12 cellular contexts compared by ENCODE assay signal in genomic region chr11:126925321-126926093, GRCh38.
DNase-seq lines count a peak whose midpoint lies in the region; TF ChIP-seq lines count a peak whose summit lies in the region.
"Had no signal": no experiment of that assay in that cellular context is flagged by ENCODE, and none has a peak within 500 bp of the region (broad histone marks: within the 10 kb centered on the region; RNA-seq: fewer than 3 reads in every experiment).

No MANE protein-coding gene starts in this region.

- no peak overlapping the region for H3K4me2 ChIP-seq in H9 (ENCODE audit: insufficient read depth, insufficient read length, low read length)

- no peak overlapping the region for H4K5ac ChIP-seq in H9 (ENCODE audit: insufficient read length, low read depth, low read length)

- no peak for TF ChIP-seq EP300 in esophagus muscularis mucosa (IDR thresholded peaks at IDR 0.05)

- H3K9me3 Mint-ChIP-seq in H9 = peaks cover 0 to 3% of the 10 kb centered on the region in 2 experiments; a peak in 1 of 5 replicates
- peaks cover 0 to 5% (median 0%) of the 10 kb centered on the region in 5 experiments for H3K9me3 Mint-ChIP-seq in brain
- H3K9me3 Mint-ChIP-seq: activated CD4-positive, alpha-beta T cell treated with anti-CD3 and anti-CD28 coated beads, Interleukin-2, amount 10 ng/mL, durations not matched to agents 24 days and 14 days had no signal

- peaks cover 2% of the 10 kb centered on the region for H3K27me3 Mint-ChIP-seq in H9 (ENCODE audit: low read depth)
- H3K27me3 Mint-ChIP-seq in brain = no peaks in the 10 kb centered on the region
- H3K27me3 Mint-ChIP-seq: activated CD4-positive, alpha-beta T cell treated with anti-CD3 and anti-CD28 coated beads, Interleukin-2, amount 10 ng/mL, durations not matched to agents 24 days and 14 days had no signal

- no peak overlapping the region for H2AK5ac ChIP-seq in H9 (ENCODE audit: insufficient read length, low read length)

- no peak overlapping the region for H2BK120ac ChIP-seq in H9 (ENCODE audit: low read depth, low read length, poor library complexity, severe bottlenecking)

- H3K4me3 ChIP-seq in esophagus muscularis mucosa (no peak overlapping the region), SJCRH30 (no peak overlapping the region)
- H3K4me3 ChIP-seq: gastrocnemius medialis had no signal

- no peak overlapping the region for H2BK5ac ChIP-seq in H9 (ENCODE audit: insufficient read length, low read length)

- H2BK20ac ChIP-seq in H9 (ENCODE audit: low read depth, low read length, poor library complexity, severe bottlenecking) = no peak overlapping the region

- no peaks in the 10 kb centered on the region for H3K4me1 ChIP-seq in H9 (ENCODE audit: insufficient read depth, low read length)
- no peaks in the 10 kb centered on the region for H3K4me1 ChIP-seq in esophagus muscularis mucosa
- H3K4me1 ChIP-seq in SJCRH30 = no peaks in the 10 kb centered on the region
- H3K4me1 ChIP-seq: gastrocnemius medialis had no signal

- no peak overlapping the region for H2AFZ ChIP-seq in H9 (ENCODE audit: low read length)

- no peak overlapping the region for H3K14ac ChIP-seq in H9 (ENCODE audit: insufficient read depth, low read length)

- H3K27ac Mint-ChIP-seq in H9 (no peak overlapping the region; a peak in 1 of 7 replicates), brain (peak overlapping the region in 4 of 5 experiments; percentile 53 to 95 (median 90))
- H3K27ac Mint-ChIP-seq: activated CD4-positive, alpha-beta T cell treated with anti-CD3 and anti-CD28 coated beads, Interleukin-2, amount 10 ng/mL, durations not matched to agents 24 days and 14 days had no signal

- no peak overlapping the region for H3K18ac ChIP-seq in H9 (ENCODE audit: insufficient read length, low read depth, low read length)

- H3K27me3 ChIP-seq in H9 (ENCODE audit: insufficient read depth, low read length) (no peaks in the 10 kb centered on the region), esophagus muscularis mucosa (peaks cover 0 to 16% (median 0%) of the 10 kb centered on the region in 4 donors), SJCRH30 (no peaks in the 10 kb centered on the region)
- H3K27me3 ChIP-seq: gastrocnemius medialis had no signal

- no peak overlapping the region for H3K9ac ChIP-seq in H9 (ENCODE audit: extremely low read depth, insufficient read length, low read length)

- H4K8ac ChIP-seq in H9 (replicated peaks; ENCODE audit: insufficient read length, low read depth, low read length) = no peak overlapping the region

- H4K20me1 ChIP-seq in H9 (ENCODE audit: control insufficient read depth, insufficient read depth, insufficient read length) = no peaks in the 10 kb centered on the region

- intact Hi-C loops in esophagus muscularis mucosa (cut with DNase I) = no loop called here

- no peak overlapping the region for H2BK12ac ChIP-seq in H9 (ENCODE audit: insufficient read length, low read depth, low read length)

- H3K4me3 Mint-ChIP-seq in H9 = no peak overlapping the region
- peak overlapping the region in 1 of 5 experiments; percentile 11 for H3K4me3 Mint-ChIP-seq in brain
- H3K4me3 Mint-ChIP-seq: activated CD4-positive, alpha-beta T cell treated with anti-CD3 and anti-CD28 coated beads, Interleukin-2, amount 10 ng/mL, durations not matched to agents 24 days and 14 days had no signal

- H3T11ph ChIP-seq in H9 (ENCODE audit: low read length) = no peak overlapping the region

- no peak overlapping the region for H3K23ac ChIP-seq in H9 (ENCODE audit: insufficient read length, low read depth, low read length)

- TF ChIP-seq POLR2A in esophagus muscularis mucosa (IDR thresholded peaks at IDR 0.05; ENCODE audit: low read depth) = no peak

- H3K4me1 Mint-ChIP-seq in H9 = peaks cover 4 to 6% of the 10 kb centered on the region in 2 experiments; a peak in 3 of 4 replicates
- peaks cover 68% of the 10 kb centered on the region for H3K4me1 Mint-ChIP-seq in brain
- H3K4me1 Mint-ChIP-seq: activated CD4-positive, alpha-beta T cell treated with anti-CD3 and anti-CD28 coated beads, Interleukin-2, amount 10 ng/mL, durations not matched to agents 24 days and 14 days had no signal

- H3K4ac ChIP-seq in H9 (ENCODE audit: low read depth, low read length) = no peak overlapping the region

- DNase-seq in Ammon's horn (ENCODE audit: low spot score) (peak; percentile 74), H9 (peak; percentile 18), inferior parietal cortex (ENCODE audit: extremely low spot score) (peak; percentile 63), NCI-H446 treated with DMSO at 0.1 percent for 48 hours (lab: John Stamatoyannopoulos, UW) (no peak), GM19240 (ENCODE audit: insufficient read length, low spot score) (no peak), esophagus muscularis mucosa (ENCODE audit: extremely low spot score) (no peak), SJCRH30 (no peak)
- DNase-seq: activated CD4-positive, alpha-beta T cell treated with anti-CD3 and anti-CD28 coated beads, Interleukin-2, amount 10 ng/mL, durations not matched to agents 24 days and 14 days; activated naive CD4-positive, alpha-beta T cell treated with anti-CD3 and anti-CD28 coated beads, Interleukin-2, amount 50 U/mL, for 16 hours; gastrocnemius medialis; HCEC 1CT had no signal

- H3K36me3 Mint-ChIP-seq in H9 (ENCODE audit: insufficient read depth in 1 of 3, low read depth in 3 of 3) (no peaks in the 10 kb centered on the region), brain (peaks cover 5% of the 10 kb centered on the region)

- TF ChIP-seq CTCF in H9 (conservative IDR thresholded peaks at IDR 0.05) (no peak), brain (conservative IDR thresholded peaks at IDR 0.05) (no peak), esophagus muscularis mucosa (IDR thresholded peaks at IDR 0.05) (no peak)

- no CpG with 5 or more reads among the region's 11 CpGs for WGBS in H9 (ENCODE audit: extremely low coverage, insufficient read length, low lambda C conversion rate)
- WGBS in esophagus muscularis mucosa = 73% methylated on average over 11 of the region's 11 CpGs

- no peaks in the 10 kb centered on the region for H3K23me2 ChIP-seq in H9 (ENCODE audit: insufficient read length, low read depth, low read length, poor library complexity, severe bottlenecking)

- no peaks in the 10 kb centered on the region for H3K79me2 ChIP-seq in H9 (ENCODE audit: insufficient read depth, low read length)

- no peak overlapping the region for H3K56ac ChIP-seq in H9 (ENCODE audit: insufficient read length, low read depth, low read length)

- H2BK15ac ChIP-seq in H9 (ENCODE audit: low read depth, low read length) = no peak overlapping the region

- no peaks in the 10 kb centered on the region for H3K79me1 ChIP-seq in H9 (ENCODE audit: insufficient read depth, low read depth, low read length, poor library complexity, severe bottlenecking)

- no peak overlapping the region for H4K91ac ChIP-seq in H9 (ENCODE audit: insufficient read length, low read depth, low read length)

- no peaks in the 10 kb centered on the region for H3K36me3 ChIP-seq in esophagus muscularis mucosa
- H3K36me3 ChIP-seq in SJCRH30 = no peaks in the 10 kb centered on the region
- H3K36me3 ChIP-seq: gastrocnemius medialis had no signal

- no peaks in the 10 kb centered on the region for H3K9me3 ChIP-seq in H9 (ENCODE audit: control insufficient read depth, low read depth, low read length)
- no peaks in the 10 kb centered on the region for H3K9me3 ChIP-seq in esophagus muscularis mucosa
- H3K9me3 ChIP-seq in SJCRH30 (replicated peaks) = no peaks in the 10 kb centered on the region
- H3K9me3 ChIP-seq: gastrocnemius medialis had no signal

- H3K27ac ChIP-seq in H9 (ENCODE audit: insufficient read length, low read depth, low read length) (no peak overlapping the region), esophagus muscularis mucosa (replicated peaks in 1 of 4) (no peak overlapping the region), SJCRH30 (no peak overlapping the region)
- H3K27ac ChIP-seq: gastrocnemius medialis had no signal

Comparison
In these comparisons a context has a peak if more than half of its experiments do, and no peak if none do; other contexts are left out.
1. DNase-seq: peak in Ammon's horn (single experiment), H9 (single experiment) and inferior parietal cortex (single experiment); none in NCI-H446 treated with DMSO at 0.1 percent for 48 hours (single experiment), GM19240 (single experiment), esophagus muscularis mucosa (single experiment) and SJCRH30 (0 of 2).
2. H3K27ac Mint-ChIP-seq: peak in brain (4 of 5); none in H9 (0 of 3).